ENCODE assay signal across 1 cellular context in genomic region chr5:112183103-112183634, GRCh38.
TF ChIP-seq lines count a peak whose summit lies in the region.

No MANE protein-coding gene starts in this region.

TF ChIP-seq in K562, 482 proteins besides CTCF, POLR2A, EP300 and RAD21:
- no peak for TF ChIP-seq ZMIZ1 (IDR thresholded peaks at IDR 0.05; ENCODE audit: low read depth in 2 of 2, low read length in 2 of 2)
- TF ChIP-seq GTF2B (IDR thresholded peaks at IDR 0.05; ENCODE audit: extremely low read depth, insufficient read length): no peak
- TF ChIP-seq KDM1A (IDR thresholded peaks at IDR 0.05): 0 out of 4 replicates have a peak, but pooled peaks of 1 of the 2 experiments have one; percentile 22
- no peak for TF ChIP-seq ARID4B (CRISPR knock-in tag; IDR thresholded peaks at IDR 0.05)
- no peak for TF ChIP-seq DDX20 (tag; IDR thresholded peaks at IDR 0.05; ENCODE audit: low read depth)
- TF ChIP-seq KDM4B (IDR thresholded peaks at IDR 0.05; ENCODE audit: borderline replicate concordance in 2 of 2, low read depth in 1 of 2): no peak
- TF ChIP-seq CREB3L1 (IDR thresholded peaks at IDR 0.05; ENCODE audit: borderline replicate concordance, low read depth): no peak
- no peak for TF ChIP-seq ZNF584 (CRISPR knock-in tag; IDR thresholded peaks at IDR 0.05; ENCODE audit: low read depth)
- TF ChIP-seq BRCA1 (IDR thresholded peaks at IDR 0.05): no peak
- TF ChIP-seq BRCA1 (CRISPR knock-in tag; IDR thresholded peaks at IDR 0.05): no peak
- TF ChIP-seq NR4A1 (CRISPR knock-in tag; IDR thresholded peaks at IDR 0.05): no peak
- no peak for TF ChIP-seq NR4A1 (tag; IDR thresholded peaks at IDR 0.05)
- TF ChIP-seq DACH1 (IDR thresholded peaks at IDR 0.05; ENCODE audit: partially characterized antibody): no peak
- TF ChIP-seq SIN3B (IDR thresholded peaks at IDR 0.05; ENCODE audit: low read depth): no peak
- no peak for TF ChIP-seq MNT (conservative IDR thresholded peaks at IDR 0.05)
- no peak for TF ChIP-seq HDAC8 (tag; IDR thresholded peaks at IDR 0.05)
- TF ChIP-seq MYNN (IDR thresholded peaks at IDR 0.05): no peak
- TF ChIP-seq MYNN (CRISPR knock-in tag; IDR thresholded peaks at IDR 0.05): no peak
- TF ChIP-seq MCM2 (IDR thresholded peaks at IDR 0.05; ENCODE audit: low read depth): no peak
- TF ChIP-seq CREM (IDR thresholded peaks at IDR 0.05; ENCODE audit: low read depth): no peak
- no peak for TF ChIP-seq PKNOX1 (IDR thresholded peaks at IDR 0.05)
- peak; percentile 34; the same call in 1 of the 2 replicates for TF ChIP-seq LCOR (CRISPR knock-in tag; IDR thresholded peaks at IDR 0.05)
- TF ChIP-seq PBX2 (CRISPR knock-in tag; IDR thresholded peaks at IDR 0.05; ENCODE audit: low read depth): no peak
- TF ChIP-seq PBX2 (tag; conservative IDR thresholded peaks at IDR 0.05; ENCODE audit: low read depth): peak; percentile 31; the same call in 1 of the 2 replicates
- peak; percentile 56 for TF ChIP-seq MEIS2 (IDR thresholded peaks at IDR 0.05; ENCODE audit: partially characterized antibody)
- no peak for TF ChIP-seq ZBTB33 (CRISPR knock-in tag; IDR thresholded peaks at IDR 0.05)
- TF ChIP-seq C11orf30 (IDR thresholded peaks at IDR 0.05; ENCODE audit: low read depth): no peak
- TF ChIP-seq ELK1 (CRISPR knock-in tag; IDR thresholded peaks at IDR 0.05): no peak
- TF ChIP-seq ZNF197 (CRISPR knock-in tag; IDR thresholded peaks at IDR 0.05; ENCODE audit: low read depth): no peak
- no peak for TF ChIP-seq SNIP1 (IDR thresholded peaks at IDR 0.05; ENCODE audit: low read depth)
- no peak for TF ChIP-seq TBP (optimal IDR thresholded peaks at IDR 0.05; ENCODE audit: low read depth, low read length)
- peak; percentile 89 for TF ChIP-seq RFX1 (IDR thresholded peaks at IDR 0.05)
- no peak for TF ChIP-seq CREBBP (IDR thresholded peaks at IDR 0.05; ENCODE audit: low read depth, low read length)
- TF ChIP-seq SMARCA4 (IDR thresholded peaks at IDR 0.05): no peak
- TF ChIP-seq PRPF4 (IDR thresholded peaks at IDR 0.05; ENCODE audit: insufficient read depth, low read depth, low read length, poor library complexity, severe bottlenecking): no peak
- TF ChIP-seq CGGBP1 (CRISPR knock-in tag; IDR thresholded peaks at IDR 0.05): no peak
- no peak for TF ChIP-seq EGR1 (conservative IDR thresholded peaks at IDR 0.05)
TF ChIP-seq in K562: peak in this region for 5.
